In genomic region chr11:65491614-65492386, GRCh38 we compare ENCODE assay signal across 8 cellular contexts. TPM values are rescaled to one million over a fixed set of nuclear protein-coding genes. Genes with fewer than 3 reads are reported as not detected.
DNase-seq lines count a peak whose midpoint lies in the region; ATAC-seq lines count a peak whose summit lies in the region.

No MANE protein-coding gene starts in this region.

- intact Hi-C loops in activated naive CD4-positive, alpha-beta T cell treated with anti-CD3 and anti-CD28 coated beads for 36 hours (cut with micrococcal nuclease): loop anchor here (10.0 kb wide), 1 partner anchor 627 kb away; no protein-coding TSS in a partner anchor
- intact Hi-C loops in left colon (cut with DNase I, micrococcal nuclease): loop anchor here in 1 of 2 donors (2.0 kb wide), 1 partner anchor 15 kb away; no protein-coding TSS in a partner anchor

- DNase-seq in activated naive CD4-positive, alpha-beta T cell treated with anti-CD3 and anti-CD28 coated beads for 36 hours: no peak
- no peak for DNase-seq in activated naive CD4-positive, alpha-beta T cell treated with Interleukin-2 at 50 U/mL for 16 hours
- DNase-seq in NCI-H345 (lab: John Stamatoyannopoulos, UW): peak; percentile 98
- peak; percentile 84 for DNase-seq in brain pericyte (ENCODE audit: low read depth, low spot score)
- DNase-seq in left colon: peak; percentile 86 to 90
- DNase-seq in activated CD8-positive, alpha-beta memory T cell treated with anti-CD3 and anti-CD28 coated beads, Interleukin-2, amount 50 U/mL, for 48 hours: no peak

- H3K27me3 Mint-ChIP-seq in activated naive CD4-positive, alpha-beta T cell treated with anti-CD3 and anti-CD28 coated beads for 36 hours (ENCODE audit: low read depth): no peaks in the 10 kb centered on the region
- no peaks in the 10 kb centered on the region for H3K27me3 Mint-ChIP-seq in stimulated activated naive CD8-positive, alpha-beta T cell treated with anti-CD3 and anti-CD28 coated beads, Interleukin-15, Interleukin-2, amounts not matched to agents 100 ng/mL and 50 ng/mL, for 24 hours

- peaks cover 3% of the 10 kb centered on the region for H3K36me3 Mint-ChIP-seq in activated naive CD4-positive, alpha-beta T cell treated with anti-CD3 and anti-CD28 coated beads for 36 hours (ENCODE audit: low read depth)
- H3K36me3 Mint-ChIP-seq in stimulated activated naive CD8-positive, alpha-beta T cell treated with anti-CD3 and anti-CD28 coated beads, Interleukin-15, Interleukin-2, amounts not matched to agents 100 ng/mL and 50 ng/mL, for 24 hours (ENCODE audit: low read depth): no peaks in the 10 kb centered on the region

- H3K4me3 Mint-ChIP-seq in activated naive CD4-positive, alpha-beta T cell treated with anti-CD3 and anti-CD28 coated beads for 36 hours: peak overlapping the region; percentile 67
- peak overlapping the region; percentile 36 for H3K4me3 Mint-ChIP-seq in stimulated activated naive CD8-positive, alpha-beta T cell treated with anti-CD3 and anti-CD28 coated beads, Interleukin-15, Interleukin-2, amounts not matched to agents 100 ng/mL and 50 ng/mL, for 24 hours

- H3K9me3 Mint-ChIP-seq in activated naive CD4-positive, alpha-beta T cell treated with anti-CD3 and anti-CD28 coated beads for 36 hours: no peaks in the 10 kb centered on the region
- H3K9me3 Mint-ChIP-seq in stimulated activated naive CD8-positive, alpha-beta T cell treated with anti-CD3 and anti-CD28 coated beads, Interleukin-15, Interleukin-2, amounts not matched to agents 100 ng/mL and 50 ng/mL, for 24 hours: no peaks in the 10 kb centered on the region

- ATAC-seq in left colon: peak; percentile 58
- ATAC-seq in GM21619 (IDR thresholded peaks at IDR 0.05; ENCODE audit: unreplicated experiment): no peak

- peaks cover 83% of the 10 kb centered on the region for H3K4me1 Mint-ChIP-seq in activated naive CD4-positive, alpha-beta T cell treated with anti-CD3 and anti-CD28 coated beads for 36 hours (ENCODE audit: low read depth)
- peaks cover 93% of the 10 kb centered on the region for H3K4me1 Mint-ChIP-seq in stimulated activated naive CD8-positive, alpha-beta T cell treated with anti-CD3 and anti-CD28 coated beads, Interleukin-15, Interleukin-2, amounts not matched to agents 100 ng/mL and 50 ng/mL, for 24 hours (ENCODE audit: low read depth)

- H3K27ac Mint-ChIP-seq in activated naive CD4-positive, alpha-beta T cell treated with anti-CD3 and anti-CD28 coated beads for 36 hours: peak overlapping the region; percentile 95
- H3K27ac Mint-ChIP-seq in stimulated activated naive CD8-positive, alpha-beta T cell treated with anti-CD3 and anti-CD28 coated beads, Interleukin-15, Interleukin-2, amounts not matched to agents 100 ng/mL and 50 ng/mL, for 24 hours: peak overlapping the region; percentile 95

- CTCF ChIA-PET in activated naive CD4-positive, alpha-beta T cell treated with anti-CD3 and anti-CD28 coated beads for 36 hours (lab: Charles Lee): interaction anchor here (0.6 to 3.5 kb wide), 7 partner anchors 13 to 76 kb away, joined by 3 to 20 read pairs (median 4); no protein-coding TSS in a partner anchor

RNA-seq across cellular contexts. Expression of gene MALAT1, which starts 7.0 kb away (rescaled TPM):
- total RNA-seq in activated naive CD4-positive, alpha-beta T cell treated with anti-CD3 and anti-CD28 coated beads for 36 hours: over 10,000 TPM; 10,460 to 10,508 TPM
- 1,000 to 10,000 TPM; 7,483 to 9,013 TPM for total RNA-seq in left colon

RNA-seq across cellular contexts. Expression of gene SCYL1, which starts 33.1 kb away (rescaled TPM):
- 10 to 100 TPM; 57.9 to 58.3 TPM for total RNA-seq in activated naive CD4-positive, alpha-beta T cell treated with anti-CD3 and anti-CD28 coated beads for 36 hours
- total RNA-seq in left colon: 10 to 100 TPM; 58.4 to 70.8 TPM

Comparison
In these comparisons a context has a peak if more than half of its experiments do, and no peak if none do; other contexts are left out.
1. DNase-seq: peak in NCI-H345 (single experiment), brain pericyte (single experiment) and left colon (2 of 2); none in activated naive CD4-positive, alpha-beta T cell treated with anti-CD3 and anti-CD28 coated beads for 36 hours (single experiment), activated naive CD4-positive, alpha-beta T cell treated with Interleukin-2 at 50 U/mL for 16 hours (single experiment) and activated CD8-positive, alpha-beta memory T cell treated with anti-CD3 and anti-CD28 coated beads, Interleukin-2, amount 50 U/mL, for 48 hours (single experiment).